In genomic region chr16:66379571-66379941, GRCh38 we compare ENCODE assay signal across 1 cellular context.
A peak's percentile ranks its signal among the peaks of the same experiment; 100 is the strongest.
TF ChIP-seq lines count a peak whose summit lies in the region.

No MANE protein-coding gene starts in this region.

TF ChIP-seq in HepG2, 621 proteins besides CTCF, POLR2A, EP300 and RAD21:
- TF ChIP-seq MXI1 (IDR thresholded peaks at IDR 0.05; ENCODE audit: borderline replicate concordance, low read depth, low read length): no peak
- no peak for TF ChIP-seq ZNF546 (CRISPR knock-in tag; conservative IDR thresholded peaks at IDR 0.05)
- TF ChIP-seq ZC3H13 (CRISPR knock-in tag; IDR thresholded peaks at IDR 0.05): no peak
- TF ChIP-seq XBP1 (CRISPR knock-in tag; IDR thresholded peaks at IDR 0.05): no peak
- no peak for TF ChIP-seq CEBPG (CRISPR knock-in tag; IDR thresholded peaks at IDR 0.05)
- TF ChIP-seq FOXK2 (IDR thresholded peaks at IDR 0.05): 0 out of 2 replicates have a peak, but pooled peaks have one; percentile 13
- TF ChIP-seq ZNF34 (CRISPR knock-in tag; IDR thresholded peaks at IDR 0.05; ENCODE audit: borderline replicate concordance): no peak
- TF ChIP-seq NFRKB (IDR thresholded peaks at IDR 0.05): 0 out of 2 replicates have a peak, but pooled peaks have one; percentile 9
- no peak for TF ChIP-seq DBP (CRISPR knock-in tag; IDR thresholded peaks at IDR 0.05; ENCODE audit: not compliant biosample characterization)
- TF ChIP-seq MBD4 (IDR thresholded peaks at IDR 0.05; ENCODE audit: borderline replicate concordance, low read length): no peak
- TF ChIP-seq PLRG1 (conservative IDR thresholded peaks at IDR 0.05): 0 out of 2 replicates have a peak, but pooled peaks have one; percentile 88
- TF ChIP-seq DNMT1 (CRISPR knock-in tag; IDR thresholded peaks at IDR 0.05): no peak
- TF ChIP-seq MIXL1 (CRISPR knock-in tag; IDR thresholded peaks at IDR 0.05): no peak
- no peak for TF ChIP-seq TFDP2 (CRISPR knock-in tag; IDR thresholded peaks at IDR 0.05)
- no peak for TF ChIP-seq TOE1 (CRISPR knock-in tag; IDR thresholded peaks at IDR 0.05)
- TF ChIP-seq GPBP1L1 (CRISPR knock-in tag; IDR thresholded peaks at IDR 0.05): no peak
- TF ChIP-seq SALL1 (CRISPR knock-in tag; IDR thresholded peaks at IDR 0.05): no peak
- 0 out of 2 replicates have a peak, but pooled peaks have one; percentile 63 for TF ChIP-seq NBN (conservative IDR thresholded peaks at IDR 0.05)
- no peak for TF ChIP-seq MEIS2 (CRISPR knock-in tag; IDR thresholded peaks at IDR 0.05)
- no peak for TF ChIP-seq SRSF9 (IDR thresholded peaks at IDR 0.05; ENCODE audit: borderline replicate concordance, insufficient read depth, low read depth, low read length, poor library complexity, severe bottlenecking)
